Comparison of ENCODE assay signal across 18 cellular contexts in the genomic region with DNA sequence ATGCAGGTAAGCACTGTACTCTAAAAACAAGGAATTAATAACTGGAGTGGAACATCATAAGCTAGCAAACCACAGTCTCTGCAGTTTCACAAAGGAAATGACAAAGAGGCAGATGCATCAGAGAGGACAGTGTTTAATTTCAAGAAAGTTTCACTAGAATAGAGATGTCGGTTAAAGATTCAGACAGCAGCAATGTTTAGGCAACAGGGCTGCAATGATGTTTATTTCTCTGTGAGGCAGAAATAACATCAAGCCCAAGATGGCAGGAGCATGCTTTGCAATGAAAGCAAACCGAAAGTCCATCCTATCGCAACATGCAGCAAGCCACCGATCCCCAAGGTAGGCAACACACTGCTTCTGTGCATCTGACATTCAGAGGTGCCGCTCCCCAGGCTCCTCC.
DNase-seq lines count a peak whose midpoint lies in the region; ATAC-seq and FAIRE-seq lines count a peak whose summit lies in the region.
"Had no signal": no experiment of that assay in that cellular context is flagged by ENCODE, and none has a peak within 500 bp of the region (broad histone marks: within the 10 kb centered on the region; RNA-seq: fewer than 3 reads in every experiment).

No MANE protein-coding gene starts in this region.

- H3K4me1 Mint-ChIP-seq in CD4-positive, alpha-beta memory T cell = peaks cover 2 to 14% (median 8%) of the 10 kb centered on the region in 4 donors
- H3K4me1 Mint-ChIP-seq in T-cell = peaks cover 0 to 4% (median 0%) of the 10 kb centered on the region in 3 donors

- H3K4me3 ChIP-seq in CD4-positive, alpha-beta memory T cell (ENCODE audit: low read length in 2 of 2) = peak overlapping the region in 1 of 2 donors; percentile 15
- no peak overlapping the region for H3K4me3 ChIP-seq in right cardiac atrium (ENCODE audit: low read length)

- POLR2A ChIA-PET in CD4-positive, alpha-beta memory T cell (lab: Charles Lee; ENCODE audit: partially characterized antibody) = no interaction called here
- POLR2A ChIA-PET in T-cell (lab: Charles Lee) = no interaction called here

- H3K36me3 ChIP-seq in CD4-positive, alpha-beta memory T cell (ENCODE audit: insufficient read depth, low read length) = no peaks in the 10 kb centered on the region

- intact Hi-C loops in CD4-positive, alpha-beta memory T cell (cut with micrococcal nuclease) = no loop called here
- intact Hi-C loops in right cardiac atrium (cut with DNase I) = no loop called here

- H3K27me3 ChIP-seq in CD4-positive, alpha-beta memory T cell (ENCODE audit: insufficient read depth, low read length) = no peaks in the 10 kb centered on the region
- H3K27me3 ChIP-seq in right cardiac atrium (ENCODE audit: control insufficient read depth, insufficient read depth) = no peaks in the 10 kb centered on the region

- H3K27ac Mint-ChIP-seq in CD4-positive, alpha-beta memory T cell = peak overlapping the region in 3 of 7 donors; percentile 6 to 46 (median 32)
- H3K27ac Mint-ChIP-seq in T-cell = peak overlapping the region in 1 of 2 donors; percentile 8
- H3K27ac Mint-ChIP-seq: activated naive CD8-positive, alpha-beta T cell had no signal

- H3K9me3 Mint-ChIP-seq in CD4-positive, alpha-beta memory T cell = peaks cover 0 to 8% (median 0%) of the 10 kb centered on the region in 8 donors
- peaks cover 0 to 4% (median 3%) of the 10 kb centered on the region in 3 donors for H3K9me3 Mint-ChIP-seq in T-cell

- no peaks in the 10 kb centered on the region for H3K9me3 ChIP-seq in CD4-positive, alpha-beta memory T cell (ENCODE audit: control insufficient read depth in 1 of 2, low read length in 2 of 2)
- H3K9me3 ChIP-seq in right cardiac atrium (ENCODE audit: control insufficient read depth, low read length) = no peaks in the 10 kb centered on the region

- FAIRE-seq in GM19239 (lab: Jason Lieb, UNC) = peak; percentile 92

- peak overlapping the region in 7 of 8 donors; percentile 17 to 77 (median 63) for H3K4me3 Mint-ChIP-seq in CD4-positive, alpha-beta memory T cell
- peak overlapping the region in 2 of 3 donors; percentile 13 to 39 for H3K4me3 Mint-ChIP-seq in T-cell
- H3K4me3 Mint-ChIP-seq: activated naive CD8-positive, alpha-beta T cell had no signal

- CTCF ChIA-PET in CD4-positive, alpha-beta memory T cell (lab: Charles Lee; ENCODE audit: partially characterized antibody) = no interaction called here
- CTCF ChIA-PET in T-cell (lab: Charles Lee) = no interaction called here

- no peak for DNase-seq in CD4-positive, alpha-beta memory T cell
- DNase-seq in GM19239 (ENCODE audit: insufficient read length, low spot score) (peak; percentile 44), T-cell (no peak), right cardiac atrium (no peak), CD1c-positive myeloid dendritic cell (ENCODE audit: extremely low spot score) (no peak), NCI-H2081 (lab: John Stamatoyannopoulos, UW) (no peak), NCI-H1417 (lab: John Stamatoyannopoulos, UW) (no peak)
- DNase-seq: activated CD4-positive, alpha-beta T cell treated with anti-CD3 and anti-CD28 coated beads, Interleukin-2, amount 50 U/mL, for 1 hour; GDM1; head of caudate nucleus; left ventricle myocardium superior; NCI-H1436; NCI-H748 treated with DMSO at 0.1 percent for 48 hours; occipital lobe; stimulated activated naive CD4-positive, alpha-beta T cell treated with Interleukin-2 at 50 U/mL for 16 hours; SW 1271 had no signal

- 87% methylated on average over 5 of the region's 5 CpGs for WGBS in right cardiac atrium

- peaks cover 16% of the 10 kb centered on the region for H3K4me1 ChIP-seq in CD4-positive, alpha-beta memory T cell (ENCODE audit: insufficient read depth, low read length)
- H3K4me1 ChIP-seq in right cardiac atrium (ENCODE audit: control insufficient read depth, insufficient read depth, low read length) = no peaks in the 10 kb centered on the region

- H3K36me3 Mint-ChIP-seq in CD4-positive, alpha-beta memory T cell = no peaks in the 10 kb centered on the region
- no peaks in the 10 kb centered on the region for H3K36me3 Mint-ChIP-seq in T-cell
- H3K36me3 Mint-ChIP-seq: activated naive CD8-positive, alpha-beta T cell had no signal

- H3K27ac ChIP-seq in CD4-positive, alpha-beta memory T cell (ENCODE audit: low read depth, low read length) = no peak overlapping the region
- no peak overlapping the region for H3K27ac ChIP-seq in right cardiac atrium (ENCODE audit: low read length)

- H3K27me3 Mint-ChIP-seq in CD4-positive, alpha-beta memory T cell = no peaks in the 10 kb centered on the region
- H3K27me3 Mint-ChIP-seq in T-cell = no peaks in the 10 kb centered on the region
- H3K27me3 Mint-ChIP-seq: activated naive CD8-positive, alpha-beta T cell had no signal

- peak; percentile 47 for ATAC-seq in HG02852 (IDR thresholded peaks at IDR 0.05; ENCODE audit: unreplicated experiment)
- peak in 1 of 4 experiments; percentile 30 for ATAC-seq in T-cell (replicated peaks in 1 of 4)
- ATAC-seq in right cardiac atrium = no peak
- ATAC-seq: left ventricle myocardium superior had no signal
